ENCODE assay signal across 8 cellular contexts in the genomic region with DNA sequence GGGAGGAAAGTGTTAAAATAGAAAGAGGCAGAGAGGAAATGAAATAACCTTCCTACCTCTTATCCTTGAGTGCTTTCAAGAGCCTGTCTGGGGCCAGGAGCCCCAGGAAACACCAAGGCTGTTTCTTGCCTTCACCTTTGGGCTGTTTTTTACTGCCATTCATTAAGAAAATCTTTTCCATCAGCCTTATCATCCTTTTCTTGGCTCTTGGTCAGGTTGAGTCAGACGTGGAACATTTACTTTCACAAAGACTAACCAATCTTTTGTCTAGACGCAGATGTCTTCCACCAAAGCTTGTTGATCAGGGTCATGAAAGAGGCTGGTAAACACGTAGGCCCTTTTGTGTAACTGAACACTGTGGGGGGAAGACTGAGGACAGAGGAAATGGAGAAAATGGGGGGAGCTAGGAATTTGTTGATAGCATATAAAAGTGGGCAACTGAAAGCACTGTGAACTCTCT.
DNase-seq lines count a peak whose midpoint lies in the region; ATAC-seq and TF ChIP-seq lines count a peak whose summit lies in the region.

No MANE protein-coding gene starts in this region.

- peak overlapping the region; percentile 38 for H3K27ac Mint-ChIP-seq in activated naive CD8-positive, alpha-beta T cell treated with anti-CD3 and anti-CD28 coated beads for 36 hours
- H3K27ac Mint-ChIP-seq in neural progenitor cell = peak overlapping the region; percentile 16

- no peak overlapping the region for H3K4me2 ChIP-seq in neural progenitor cell

- no peaks in the 10 kb centered on the region for H4K20me1 ChIP-seq in neural progenitor cell (ENCODE audit: low read depth)

- H3K9me3 ChIP-seq in neural progenitor cell (ENCODE audit: low read depth) = no peaks in the 10 kb centered on the region

- no peaks in the 10 kb centered on the region for H3K79me2 ChIP-seq in neural progenitor cell (ENCODE audit: low read depth)

- no peaks in the 10 kb centered on the region for H3K9me3 Mint-ChIP-seq in activated naive CD8-positive, alpha-beta T cell treated with anti-CD3 and anti-CD28 coated beads for 36 hours
- H3K9me3 Mint-ChIP-seq in neural progenitor cell = no peaks in the 10 kb centered on the region

- no peak for TF ChIP-seq CTCF in neural progenitor cell (IDR thresholded peaks at IDR 0.05)

- peaks cover 6% of the 10 kb centered on the region for H3K4me1 ChIP-seq in neural progenitor cell

- no peak overlapping the region for H3K4me3 Mint-ChIP-seq in activated naive CD8-positive, alpha-beta T cell treated with anti-CD3 and anti-CD28 coated beads for 36 hours
- no peak overlapping the region for H3K4me3 Mint-ChIP-seq in neural progenitor cell

- peaks cover 29% of the 10 kb centered on the region for H3K27me3 Mint-ChIP-seq in activated naive CD8-positive, alpha-beta T cell treated with anti-CD3 and anti-CD28 coated beads for 36 hours
- H3K27me3 Mint-ChIP-seq in neural progenitor cell (ENCODE audit: insufficient read depth, low read depth) = peaks cover 3% of the 10 kb centered on the region

- H3F3A ChIP-seq in neural progenitor cell (ENCODE audit: low read depth) = no peaks in the 10 kb centered on the region

- peak; percentile 13 for DNase-seq in activated naive CD8-positive, alpha-beta T cell treated with anti-CD3 and anti-CD28 coated beads for 36 hours
- DNase-seq in neural progenitor cell (ENCODE audit: low spot score) = no peak
- DNase-seq in NCI-H187 (lab: John Stamatoyannopoulos, UW) = no peak

- peak overlapping the region; percentile 73 for H2AFZ ChIP-seq in neural progenitor cell (replicated peaks)

- ATAC-seq in GM18502 (IDR thresholded peaks at IDR 0.05; ENCODE audit: poor library complexity, unreplicated experiment) (peak; percentile 44), HG02840 (IDR thresholded peaks at IDR 0.05; ENCODE audit: low FRiP score, unreplicated experiment) (peak; percentile 40), HG03460 (IDR thresholded peaks at IDR 0.05; ENCODE audit: unreplicated experiment) (no peak), GM19324 (IDR thresholded peaks at IDR 0.05; ENCODE audit: low FRiP score, unreplicated experiment) (no peak), HG03135 (IDR thresholded peaks at IDR 0.05; ENCODE audit: unreplicated experiment) (no peak)

- H3K36me3 Mint-ChIP-seq in activated naive CD8-positive, alpha-beta T cell treated with anti-CD3 and anti-CD28 coated beads for 36 hours = peaks cover 1% of the 10 kb centered on the region
- H3K36me3 Mint-ChIP-seq in neural progenitor cell = no peaks in the 10 kb centered on the region

- H3K27ac ChIP-seq in neural progenitor cell = no peak overlapping the region

- H3K4me1 Mint-ChIP-seq in activated naive CD8-positive, alpha-beta T cell treated with anti-CD3 and anti-CD28 coated beads for 36 hours = peaks cover 43% of the 10 kb centered on the region
- peaks cover 33% of the 10 kb centered on the region for H3K4me1 Mint-ChIP-seq in neural progenitor cell

- H3K9ac ChIP-seq in neural progenitor cell = no peak overlapping the region

- no peaks in the 10 kb centered on the region for H3K36me3 ChIP-seq in neural progenitor cell

- H3K27me3 ChIP-seq in neural progenitor cell = no peaks in the 10 kb centered on the region

- no peak overlapping the region for H3K4me3 ChIP-seq in neural progenitor cell

Comparison
In these comparisons a context has a peak if more than half of its experiments do, and no peak if none do; other contexts are left out.
1. ATAC-seq: peak in GM18502 (single experiment) and HG02840 (single experiment); none in HG03460 (single experiment), GM19324 (single experiment) and HG03135 (single experiment).